Comparison of ENCODE assay signal across 1 cellular context in genomic region chr6:163148781-163149534, GRCh38.
TF ChIP-seq lines count a peak whose summit lies in the region.

No MANE protein-coding gene starts in this region.

TF ChIP-seq in WTC11, 78 proteins besides CTCF, POLR2A, EP300 and RAD21 (continued from another document):
- no peak for TF ChIP-seq ATF3 (CRISPR knock-in tag; conservative IDR thresholded peaks at IDR 0.05)
- no peak for TF ChIP-seq GRHL2 (CRISPR knock-in tag; IDR thresholded peaks at IDR 0.05; ENCODE audit: insufficient replicate concordance, severe bottlenecking)
- TF ChIP-seq ESRRA (CRISPR knock-in tag; IDR thresholded peaks at IDR 0.05; ENCODE audit: borderline replicate concordance) = no peak
